Comparison of ENCODE assay signal across 1 cellular context in genomic region chr7:103630318-103630717, GRCh38.
TF ChIP-seq lines count a peak whose summit lies in the region.

No MANE protein-coding gene starts in this region.

TF ChIP-seq in K562, 482 proteins besides CTCF, POLR2A, EP300 and RAD21 (continued from another document and continues in another):
- no peak for TF ChIP-seq ATF2 (CRISPR knock-in tag; IDR thresholded peaks at IDR 0.05)
- no peak for TF ChIP-seq NCOR1 (IDR thresholded peaks at IDR 0.05)
- TF ChIP-seq ZNF175 (CRISPR knock-in tag; IDR thresholded peaks at IDR 0.05; ENCODE audit: low read depth) = no peak
- no peak for TF ChIP-seq SRSF9 (IDR thresholded peaks at IDR 0.05; ENCODE audit: borderline replicate concordance, low read depth, low read length)
- TF ChIP-seq CREBBP (IDR thresholded peaks at IDR 0.05; ENCODE audit: low read depth, low read length) = no peak
- no peak for TF ChIP-seq RCOR1 (IDR thresholded peaks at IDR 0.05; ENCODE audit: borderline replicate concordance in 1 of 2, low read depth in 2 of 2, low read length in 2 of 2)
- no peak for TF ChIP-seq KDM2B (CRISPR knock-in tag; IDR thresholded peaks at IDR 0.05)
- no peak for TF ChIP-seq ZNF668 (CRISPR knock-in tag; IDR thresholded peaks at IDR 0.05)
- no peak for TF ChIP-seq KLF1 (tag; IDR thresholded peaks at IDR 0.05)
- no peak for TF ChIP-seq ADNP (tag; IDR thresholded peaks at IDR 0.05)
- TF ChIP-seq ZNF347 (CRISPR knock-in tag; IDR thresholded peaks at IDR 0.05; ENCODE audit: low read depth) = no peak
- TF ChIP-seq ARID1B (IDR thresholded peaks at IDR 0.05) = peak; percentile 24; the same call in 1 of the 2 replicates
- TF ChIP-seq CREB1 (IDR thresholded peaks at IDR 0.05) = peak; percentile 83
- peak; percentile 85 for TF ChIP-seq CREB1 (CRISPR knock-in tag; IDR thresholded peaks at IDR 0.05)
- TF ChIP-seq HMBOX1 (IDR thresholded peaks at IDR 0.05) = peak; percentile 54
- no peak for TF ChIP-seq HDAC1 (IDR thresholded peaks at IDR 0.05)
- TF ChIP-seq SMARCA4 (IDR thresholded peaks at IDR 0.05) = no peak; the same call in 1 of the 2 replicates
- TF ChIP-seq SNIP1 (IDR thresholded peaks at IDR 0.05; ENCODE audit: low read depth) = no peak
- no peak for TF ChIP-seq PHTF2 (CRISPR knock-in tag; IDR thresholded peaks at IDR 0.05)
- TF ChIP-seq RBM17 (IDR thresholded peaks at IDR 0.05; ENCODE audit: borderline replicate concordance, low read depth, low read length) = no peak
- TF ChIP-seq EHMT2 (IDR thresholded peaks at IDR 0.05) = 0 out of 2 replicates have a peak, but pooled peaks have one; percentile 39
- TF ChIP-seq DMBX1 (CRISPR knock-in tag; IDR thresholded peaks at IDR 0.05; ENCODE audit: borderline replicate concordance) = no peak
- no peak for TF ChIP-seq HBP1 (CRISPR knock-in tag; IDR thresholded peaks at IDR 0.05)
- TF ChIP-seq JUND (IDR thresholded peaks at IDR 0.05; ENCODE audit: borderline replicate concordance, low read depth, low read length) = peak; percentile 88; the same call in 1 of the 2 replicates
- peak; percentile 95 for TF ChIP-seq JUND (tag; IDR thresholded peaks at IDR 0.05; ENCODE audit: borderline replicate concordance, low read depth, low read length)
- TF ChIP-seq ZNF316 (IDR thresholded peaks at IDR 0.05) = peak; percentile 9; the same call in 1 of the 2 replicates
- peak; percentile 92 for TF ChIP-seq ATF7 (IDR thresholded peaks at IDR 0.05)
- no peak for TF ChIP-seq SNAPC5 (CRISPR knock-in tag; IDR thresholded peaks at IDR 0.05)
- TF ChIP-seq CEBPG (CRISPR knock-in tag; IDR thresholded peaks at IDR 0.05) = no peak
- TF ChIP-seq CEBPG (tag; conservative IDR thresholded peaks at IDR 0.05 in 1 of 2, IDR thresholded peaks at IDR 0.05 in 1 of 2) = no peak
- peak; percentile 42; the same call in 1 of the 2 replicates for TF ChIP-seq SMARCE1 (IDR thresholded peaks at IDR 0.05)
- no peak for TF ChIP-seq NR3C1 (CRISPR knock-in tag; IDR thresholded peaks at IDR 0.05)
- peak; percentile 42; the same call in 1 of the 2 replicates for TF ChIP-seq CTBP1 (IDR thresholded peaks at IDR 0.05; ENCODE audit: borderline replicate concordance)
- TF ChIP-seq CHAMP1 (IDR thresholded peaks at IDR 0.05) = peak; percentile 46; the same call in 1 of the 2 replicates
- no peak for TF ChIP-seq PHF8 (IDR thresholded peaks at IDR 0.05; ENCODE audit: borderline replicate concordance, low read length)
- TF ChIP-seq PTTG1 (tag; IDR thresholded peaks at IDR 0.05; ENCODE audit: low read depth) = no peak
- TF ChIP-seq SMARCB1 (IDR thresholded peaks at IDR 0.05; ENCODE audit: insufficient read length, low read depth) = no peak
- TF ChIP-seq ZBTB12 (CRISPR knock-in tag; IDR thresholded peaks at IDR 0.05) = 0 out of 2 replicates have a peak, but pooled peaks have one; percentile 14
- TF ChIP-seq CREM (IDR thresholded peaks at IDR 0.05; ENCODE audit: low read depth) = peak; percentile 88
- TF ChIP-seq COPS2 (conservative IDR thresholded peaks at IDR 0.05) = no peak
- no peak for TF ChIP-seq ZNF217 (CRISPR knock-in tag; IDR thresholded peaks at IDR 0.05)
- no peak for TF ChIP-seq THAP12 (CRISPR knock-in tag; IDR thresholded peaks at IDR 0.05)
- no peak for TF ChIP-seq IFI16 (CRISPR knock-in tag; IDR thresholded peaks at IDR 0.05)
- TF ChIP-seq ZKSCAN8 (CRISPR knock-in tag; IDR thresholded peaks at IDR 0.05) = no peak
- TF ChIP-seq ZNF639 (CRISPR knock-in tag; conservative IDR thresholded peaks at IDR 0.05 in 1 of 2, IDR thresholded peaks at IDR 0.05 in 1 of 2) = peak in 1 of 2 experiments; percentile 33; a peak in 1 of 4 replicates
- TF ChIP-seq ZNF551 (CRISPR knock-in tag; IDR thresholded peaks at IDR 0.05) = no peak
- TF ChIP-seq FOXJ2 (tag; IDR thresholded peaks at IDR 0.05) = no peak
- TF ChIP-seq FOSL1 (tag; conservative IDR thresholded peaks at IDR 0.05) = 0 out of 2 replicates have a peak, but pooled peaks have one; percentile 47
- no peak for TF ChIP-seq E2F5 (CRISPR knock-in tag; IDR thresholded peaks at IDR 0.05)
- peak; percentile 34 to 72; a peak in 3 of 4 replicates for TF ChIP-seq FOXK2 (conservative IDR thresholded peaks at IDR 0.05 in 1 of 2, IDR thresholded peaks at IDR 0.05 in 1 of 2; ENCODE audit: low read depth in 2 of 2)
- TF ChIP-seq ZNF384 (IDR thresholded peaks at IDR 0.05; ENCODE audit: low read depth, low read length) = no peak
- TF ChIP-seq PKNOX1 (IDR thresholded peaks at IDR 0.05) = peak; percentile 51
- no peak for TF ChIP-seq GTF2E2 (tag; IDR thresholded peaks at IDR 0.05)
- TF ChIP-seq XRCC3 (IDR thresholded peaks at IDR 0.05) = no peak
- TF ChIP-seq STAG1 (CRISPR knock-in tag; IDR thresholded peaks at IDR 0.05; ENCODE audit: borderline replicate concordance) = no peak
- TF ChIP-seq TOE1 (IDR thresholded peaks at IDR 0.05; ENCODE audit: borderline replicate concordance) = no peak
- no peak for TF ChIP-seq TOE1 (CRISPR knock-in tag; IDR thresholded peaks at IDR 0.05; ENCODE audit: borderline replicate concordance, low read depth)
- no peak for TF ChIP-seq ZNF280B (CRISPR knock-in tag; IDR thresholded peaks at IDR 0.05)
- TF ChIP-seq MIER1 (IDR thresholded peaks at IDR 0.05; ENCODE audit: low read depth) = no peak
- no peak for TF ChIP-seq ATF1 (CRISPR knock-in tag; IDR thresholded peaks at IDR 0.05)
- peak; percentile 69 for TF ChIP-seq ATF1 (tag; IDR thresholded peaks at IDR 0.05)
- 0 out of 2 replicates have a peak, but pooled peaks have one; percentile 23 for TF ChIP-seq DPF2 (IDR thresholded peaks at IDR 0.05)
- no peak for TF ChIP-seq ZNF133 (CRISPR knock-in tag; IDR thresholded peaks at IDR 0.05)
- peak; percentile 28; the same call in 1 of the 2 replicates for TF ChIP-seq MTA1 (IDR thresholded peaks at IDR 0.05; ENCODE audit: borderline replicate concordance)
- no peak for TF ChIP-seq L3MBTL2 (IDR thresholded peaks at IDR 0.05)
